1 cellular context compared by ENCODE assay signal in the genomic region with DNA sequence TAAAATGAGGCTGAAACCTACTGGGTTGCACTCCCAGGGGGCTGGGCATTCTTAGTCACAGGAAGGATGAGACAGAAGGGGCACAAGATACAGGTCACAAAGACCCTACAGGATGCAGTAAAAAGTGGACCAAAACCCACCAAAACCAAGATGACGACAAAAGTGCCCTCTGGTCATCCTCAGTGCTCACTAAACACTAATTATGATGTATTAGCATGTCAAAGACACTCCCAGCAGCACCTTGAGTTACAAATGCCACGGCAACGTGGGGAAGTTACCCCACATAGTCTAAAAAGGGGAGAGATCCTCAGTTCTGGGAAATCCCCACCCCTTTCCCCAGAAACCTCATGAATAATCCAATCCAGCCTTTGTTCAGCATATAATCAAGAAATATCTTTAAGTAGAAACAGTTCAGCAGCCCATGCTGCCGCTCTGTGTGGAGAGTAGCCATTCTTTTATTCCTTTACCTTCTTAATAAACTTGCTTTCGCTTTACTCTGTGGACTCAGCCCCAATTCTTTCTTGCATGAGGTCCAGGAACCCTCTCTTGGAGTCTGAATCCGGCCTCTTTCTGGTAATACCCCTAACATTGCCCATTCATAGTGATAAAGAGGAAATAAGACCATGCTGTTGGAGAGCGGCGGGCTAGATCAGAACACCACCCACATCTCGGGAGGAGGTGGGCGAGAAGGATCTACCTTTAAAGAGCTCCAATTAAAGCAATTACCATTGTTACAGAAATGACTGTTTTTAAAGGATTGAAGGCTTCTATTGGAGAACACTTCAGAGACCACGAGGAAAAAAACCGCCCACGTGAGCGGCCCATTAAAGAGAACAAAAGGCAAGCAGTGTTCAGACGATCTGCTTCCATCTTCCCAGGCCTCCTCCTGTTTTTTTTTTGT.
TF ChIP-seq lines count a peak whose summit lies in the region.

No MANE protein-coding gene starts in this region.

TF ChIP-seq in H1, 55 proteins besides CTCF, POLR2A, EP300 and RAD21 (continued from another document):
- TF ChIP-seq SIN3A (conservative IDR thresholded peaks at IDR 0.05 in 1 of 2, IDR thresholded peaks at IDR 0.05 in 1 of 2; ENCODE audit: low read depth in 1 of 2, low read length in 2 of 2) (no peak), SUZ12 (IDR thresholded peaks at IDR 0.05; ENCODE audit: low read length) (no peak), TBP (IDR thresholded peaks at IDR 0.05; ENCODE audit: low read depth, low read length) (no peak), TEAD4 (IDR thresholded peaks at IDR 0.05; ENCODE audit: low read depth, low read length) (no peak), JUN (IDR thresholded peaks at IDR 0.05; ENCODE audit: low read depth, low read length) (no peak), BCL11A (IDR thresholded peaks at IDR 0.05; ENCODE audit: low read depth in 2 of 2, low read length in 2 of 2) (no peak), EGR1 (IDR thresholded peaks at IDR 0.05; ENCODE audit: borderline replicate concordance, low read depth, low read length) (no peak), ASH2L (IDR thresholded peaks at IDR 0.05; ENCODE audit: low read length) (no peak), SIRT6 (IDR thresholded peaks at IDR 0.05; ENCODE audit: low read length) (no peak), TAF1 (IDR thresholded peaks at IDR 0.05; ENCODE audit: low read depth, low read length) (no peak), CHD2 (IDR thresholded peaks at IDR 0.05; ENCODE audit: low read length) (no peak), GABPA (IDR thresholded peaks at IDR 0.05; ENCODE audit: borderline replicate concordance, insufficient read depth, low read length) (no peak), SP4 (IDR thresholded peaks at IDR 0.05; ENCODE audit: low read length) (no peak), TCF12 (IDR thresholded peaks at IDR 0.05; ENCODE audit: low read depth, low read length) (no peak), HDAC2 (IDR thresholded peaks at IDR 0.05; ENCODE audit: borderline replicate concordance in 1 of 2, low read depth in 2 of 2, low read length in 2 of 2) (no peak)
- TF ChIP-seq, protein P1, sequence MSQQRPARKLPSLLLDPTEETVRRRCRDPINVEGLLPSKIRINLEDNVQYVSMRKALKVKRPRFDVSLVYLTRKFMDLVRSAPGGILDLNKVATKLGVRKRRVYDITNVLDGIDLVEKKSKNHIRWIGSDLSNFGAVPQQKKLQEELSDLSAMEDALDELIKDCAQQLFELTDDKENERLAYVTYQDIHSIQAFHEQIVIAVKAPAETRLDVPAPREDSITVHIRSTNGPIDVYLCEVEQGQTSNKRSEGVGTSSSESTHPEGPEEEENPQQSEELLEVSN (IDR thresholded peaks at IDR 0.05), result no peak
- TF ChIP-seq, protein P2, sequence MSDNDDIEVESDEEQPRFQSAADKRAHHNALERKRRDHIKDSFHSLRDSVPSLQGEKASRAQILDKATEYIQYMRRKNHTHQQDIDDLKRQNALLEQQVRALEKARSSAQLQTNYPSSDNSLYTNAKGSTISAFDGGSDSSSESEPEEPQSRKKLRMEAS (IDR thresholded peaks at IDR 0.05), result no peak
